Comparison of ENCODE assay signal across 8 cellular contexts in the genomic region with DNA sequence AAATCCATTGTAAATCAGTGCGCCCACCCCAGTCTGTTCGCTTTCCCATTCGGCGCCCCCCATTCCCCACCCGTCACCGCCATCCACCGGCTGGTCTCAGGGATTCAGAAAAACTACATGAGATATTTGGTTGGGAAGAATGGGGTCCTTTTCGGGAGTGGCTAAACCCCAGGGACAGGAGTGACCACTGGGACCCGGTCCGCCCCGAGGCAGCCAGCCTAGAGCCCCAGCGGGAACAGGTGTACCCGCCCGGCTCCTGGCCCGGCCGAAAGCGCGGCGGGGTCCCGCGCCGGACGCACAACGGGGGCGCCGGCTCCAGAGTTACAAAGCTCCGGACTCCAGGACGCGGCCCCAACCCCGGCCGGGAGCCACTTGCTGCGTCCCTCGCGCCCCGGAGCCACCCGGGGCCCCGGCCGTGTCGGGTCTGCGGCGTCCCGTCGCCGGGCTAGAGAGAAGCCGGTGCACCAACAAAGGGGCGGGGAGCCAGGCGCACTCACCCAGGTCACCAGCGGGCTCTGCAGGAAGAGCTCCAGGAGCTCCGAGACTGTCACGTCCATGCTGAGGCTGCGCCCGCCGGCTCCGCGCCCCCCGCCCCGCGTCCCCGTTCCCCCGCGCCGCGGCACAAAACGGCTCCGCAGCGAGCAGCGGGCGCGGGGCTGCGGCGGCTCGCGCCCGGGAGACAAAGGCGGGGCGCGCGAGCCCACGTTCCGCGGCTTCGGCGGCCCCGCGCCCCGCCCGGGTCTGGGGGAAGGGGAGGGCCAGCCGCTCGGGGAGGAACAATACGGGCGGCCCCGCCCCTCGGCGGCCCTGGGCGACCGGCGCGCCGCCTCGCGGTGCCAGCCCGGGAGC. TPM values are rescaled to one million over a fixed set of nuclear protein-coding genes. Genes with fewer than 3 reads are reported as not detected.
DNase-seq lines count a peak whose midpoint lies in the region; ATAC-seq and TF ChIP-seq lines count a peak whose summit lies in the region.

A gene with protein sequence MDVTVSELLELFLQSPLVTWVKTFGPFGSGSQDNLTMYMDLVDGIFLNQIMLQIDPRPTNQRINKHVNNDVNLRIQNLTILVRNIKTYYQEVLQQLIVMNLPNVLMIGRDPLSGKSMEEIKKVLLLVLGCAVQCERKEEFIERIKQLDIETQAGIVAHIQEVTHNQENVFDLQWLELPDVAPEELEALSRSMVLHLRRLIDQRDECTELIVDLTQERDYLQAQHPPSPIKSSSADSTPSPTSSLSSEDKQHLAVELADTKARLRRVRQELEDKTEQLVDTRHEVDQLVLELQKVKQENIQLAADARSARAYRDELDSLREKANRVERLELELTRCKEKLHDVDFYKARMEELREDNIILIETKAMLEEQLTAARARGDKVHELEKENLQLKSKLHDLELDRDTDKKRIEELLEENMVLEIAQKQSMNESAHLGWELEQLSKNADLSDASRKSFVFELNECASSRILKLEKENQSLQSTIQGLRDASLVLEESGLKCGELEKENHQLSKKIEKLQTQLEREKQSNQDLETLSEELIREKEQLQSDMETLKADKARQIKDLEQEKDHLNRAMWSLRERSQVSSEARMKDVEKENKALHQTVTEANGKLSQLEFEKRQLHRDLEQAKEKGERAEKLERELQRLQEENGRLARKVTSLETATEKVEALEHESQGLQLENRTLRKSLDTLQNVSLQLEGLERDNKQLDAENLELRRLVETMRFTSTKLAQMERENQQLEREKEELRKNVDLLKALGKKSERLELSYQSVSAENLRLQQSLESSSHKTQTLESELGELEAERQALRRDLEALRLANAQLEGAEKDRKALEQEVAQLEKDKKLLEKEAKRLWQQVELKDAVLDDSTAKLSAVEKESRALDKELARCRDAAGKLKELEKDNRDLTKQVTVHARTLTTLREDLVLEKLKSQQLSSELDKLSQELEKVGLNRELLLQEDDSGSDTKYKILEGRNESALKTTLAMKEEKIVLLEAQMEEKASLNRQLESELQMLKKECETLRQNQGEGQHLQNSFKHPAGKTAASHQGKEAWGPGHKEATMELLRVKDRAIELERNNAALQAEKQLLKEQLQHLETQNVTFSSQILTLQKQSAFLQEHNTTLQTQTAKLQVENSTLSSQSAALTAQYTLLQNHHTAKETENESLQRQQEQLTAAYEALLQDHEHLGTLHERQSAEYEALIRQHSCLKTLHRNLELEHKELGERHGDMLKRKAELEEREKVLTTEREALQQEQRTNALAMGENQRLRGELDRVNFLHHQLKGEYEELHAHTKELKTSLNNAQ (N-terminal part only) (minus strand): TSS at position 687 of the 849 bp plus-strand sequence. CDS start 130 bp downstream, at position 557.

- peaks cover 4% of the 10 kb centered on the region for H3K36me3 ChIP-seq in endodermal cell (ENCODE audit: control insufficient read depth, insufficient read depth, low read length)
- no peaks in the 10 kb centered on the region for H3K36me3 ChIP-seq in mucosa of descending colon (ENCODE audit: low read depth)

- no peaks in the 10 kb centered on the region for H3K9me3 Mint-ChIP-seq in activated CD8-positive, alpha-beta T cell treated with anti-CD3 and anti-CD28 coated beads for 36 hours
- no peaks in the 10 kb centered on the region for H3K9me3 Mint-ChIP-seq in endodermal cell
- H3K9me3 Mint-ChIP-seq in stimulated activated effector memory CD8-positive, alpha-beta T cell treated with anti-CD3 and anti-CD28 coated beads, Interleukin-12 subunit alpha, Interleukin-12 subunit beta, amount 100 ng/mL, for 72 hours = no peaks in the 10 kb centered on the region

- DNase-seq in ACHN = peak; percentile 68
- peak; percentile 67 for DNase-seq in NCI-H460 (ENCODE audit: extremely low read depth, low read depth)
- DNase-seq in activated CD8-positive, alpha-beta T cell treated with anti-CD3 and anti-CD28 coated beads for 36 hours = peak; percentile 81
- DNase-seq in endodermal cell = peak; percentile 85
- peak; percentile 82 to 86 (median 86) for DNase-seq in mucosa of descending colon
- peak; percentile 71 to 85 for DNase-seq in stimulated activated effector memory CD8-positive, alpha-beta T cell treated with anti-CD3 and anti-CD28 coated beads, Interleukin-12 subunit alpha, Interleukin-12 subunit beta, amount 100 ng/mL, for 72 hours (ENCODE audit: low spot score in 2 of 2)

- 0% methylated on average over 12 to 102 of the region's 102 CpGs for WGBS in endodermal cell (ENCODE audit: insufficient coverage in 1 of 2, insufficient read length in 1 of 2), 2 experiments

- H3K36me3 Mint-ChIP-seq in activated CD8-positive, alpha-beta T cell treated with anti-CD3 and anti-CD28 coated beads for 36 hours (ENCODE audit: low read depth) = peaks cover 40% of the 10 kb centered on the region
- peaks cover 19% of the 10 kb centered on the region for H3K36me3 Mint-ChIP-seq in endodermal cell (ENCODE audit: low read depth)
- H3K36me3 Mint-ChIP-seq in stimulated activated effector memory CD8-positive, alpha-beta T cell treated with anti-CD3 and anti-CD28 coated beads, Interleukin-12 subunit alpha, Interleukin-12 subunit beta, amount 100 ng/mL, for 72 hours = peaks cover 54% of the 10 kb centered on the region

- ATAC-seq in GM18867 (IDR thresholded peaks at IDR 0.05; ENCODE audit: unreplicated experiment) = peak; percentile 62
- peak; percentile 37 for ATAC-seq in HG03103 (IDR thresholded peaks at IDR 0.05; ENCODE audit: low read depth, unreplicated experiment)
- peak; percentile 57 for ATAC-seq in activated CD8-positive, alpha-beta T cell treated with anti-CD3 and anti-CD28 coated beads for 36 hours
- peak; percentile 69 for ATAC-seq in mucosa of descending colon
- peak; percentile 73 for ATAC-seq in stimulated activated effector memory CD8-positive, alpha-beta T cell treated with anti-CD3 and anti-CD28 coated beads, Interleukin-12 subunit alpha, Interleukin-12 subunit beta, amount 100 ng/mL, for 72 hours

- in situ Hi-C loops in ACHN (cut with HindIII; ENCODE audit: low pct_ligation_motif_present, low pct_unique_long_range_greater_than_20kb, low sequenced_read_pairs) = no loop called here

- H3K27me3 ChIP-seq in endodermal cell (ENCODE audit: control insufficient read depth, insufficient read depth, low read length, poor library complexity, severe bottlenecking) = no peaks in the 10 kb centered on the region

- intact Hi-C loops in activated CD8-positive, alpha-beta T cell treated with anti-CD3 and anti-CD28 coated beads for 36 hours (cut with micrococcal nuclease) = loop anchor here (5.0 to 10.0 kb wide), 3 partner anchors 45 to 190 kb away; no protein-coding TSS in a partner anchor
- intact Hi-C loops in mucosa of descending colon (cut with DNase I, micrococcal nuclease) = loop anchor here (5.0 kb wide), 1 partner anchor 95 kb away; no protein-coding TSS in a partner anchor

- H3K4me3 ChIP-seq in endodermal cell (ENCODE audit: low read length) = peak within 1 kb of the TSS; percentile 89
- H3K4me3 ChIP-seq in mucosa of descending colon = peak within 1 kb of the TSS; percentile 71

- H3K4me1 Mint-ChIP-seq in activated CD8-positive, alpha-beta T cell treated with anti-CD3 and anti-CD28 coated beads for 36 hours (ENCODE audit: low read depth) = peaks cover 38% of the 10 kb centered on the region
- H3K4me1 Mint-ChIP-seq in endodermal cell = peaks cover 40% of the 10 kb centered on the region
- peaks cover 35% of the 10 kb centered on the region for H3K4me1 Mint-ChIP-seq in stimulated activated effector memory CD8-positive, alpha-beta T cell treated with anti-CD3 and anti-CD28 coated beads, Interleukin-12 subunit alpha, Interleukin-12 subunit beta, amount 100 ng/mL, for 72 hours

- TF ChIP-seq CTCF in activated CD8-positive, alpha-beta T cell treated with anti-CD3 and anti-CD28 coated beads for 36 hours (IDR thresholded peaks at IDR 0.05) = no peak
- TF ChIP-seq CTCF in endodermal cell (conservative IDR thresholded peaks at IDR 0.05) (no peak), mucosa of descending colon (IDR thresholded peaks at IDR 0.05) (no peak)

- H3K27ac Mint-ChIP-seq in activated CD8-positive, alpha-beta T cell treated with anti-CD3 and anti-CD28 coated beads for 36 hours = peak within 1 kb of the TSS; percentile 99
- H3K27ac Mint-ChIP-seq in endodermal cell = peak within 1 kb of the TSS; percentile 84
- peak within 1 kb of the TSS; percentile 88 for H3K27ac Mint-ChIP-seq in stimulated activated effector memory CD8-positive, alpha-beta T cell treated with anti-CD3 and anti-CD28 coated beads, Interleukin-12 subunit alpha, Interleukin-12 subunit beta, amount 100 ng/mL, for 72 hours

- H3K27ac ChIP-seq in endodermal cell (ENCODE audit: low read depth, low read length) = peak within 1 kb of the TSS; percentile 73

- CTCF ChIA-PET in activated CD8-positive, alpha-beta T cell treated with anti-CD3 and anti-CD28 coated beads for 36 hours (lab: Charles Lee) = interaction anchor here (0.8 to 13.8 kb wide), 10 partner anchors 13 to 118 kb away, joined by 3 to 155 read pairs (median 8); no protein-coding TSS in a partner anchor

- peak within 1 kb of the TSS; percentile 63 for H3K9ac ChIP-seq in endodermal cell (ENCODE audit: extremely low read depth, low read length, poor library complexity, severe bottlenecking)

- POLR2A ChIA-PET in activated CD8-positive, alpha-beta T cell treated with anti-CD3 and anti-CD28 coated beads for 36 hours (lab: Charles Lee) = interaction anchor here (1.0 to 14.7 kb wide), 20 partner anchors 8 to 174 kb away, joined by 3 to 214 read pairs (median 4); a partner anchor contains a TSS

- H3K4me3 Mint-ChIP-seq in activated CD8-positive, alpha-beta T cell treated with anti-CD3 and anti-CD28 coated beads for 36 hours = peak within 1 kb of the TSS; percentile 92
- H3K4me3 Mint-ChIP-seq in endodermal cell = peak within 1 kb of the TSS; percentile 89
- peak within 1 kb of the TSS; percentile 76 for H3K4me3 Mint-ChIP-seq in stimulated activated effector memory CD8-positive, alpha-beta T cell treated with anti-CD3 and anti-CD28 coated beads, Interleukin-12 subunit alpha, Interleukin-12 subunit beta, amount 100 ng/mL, for 72 hours

- H3K9me3 ChIP-seq in endodermal cell (ENCODE audit: control insufficient read depth, low read length) (no peaks in the 10 kb centered on the region), mucosa of descending colon (no peaks in the 10 kb centered on the region)

- peaks cover 9% of the 10 kb centered on the region for H3K4me1 ChIP-seq in endodermal cell (ENCODE audit: control insufficient read depth, insufficient read depth, low read length)
- peaks cover 30% of the 10 kb centered on the region for H3K4me1 ChIP-seq in mucosa of descending colon (ENCODE audit: low read depth)

- H3K27me3 Mint-ChIP-seq in activated CD8-positive, alpha-beta T cell treated with anti-CD3 and anti-CD28 coated beads for 36 hours = no peaks in the 10 kb centered on the region
- H3K27me3 Mint-ChIP-seq in endodermal cell (ENCODE audit: insufficient read depth) = no peaks in the 10 kb centered on the region

RNA-seq across cellular contexts. Expression of the gene that starts here (rescaled TPM):
- total RNA-seq in NCI-H460 (2014; rRNA removed; shearing (Covaris generic)) = 8.5 and 14.7 TPM in 2 replicates
- 10.8 and 19.8 TPM in 2 replicates for polyA plus RNA-seq in NCI-H460 (2014; cell fraction: nucleus; rRNA removed)
- total RNA-seq in activated CD8-positive, alpha-beta T cell treated with anti-CD3 and anti-CD28 coated beads for 36 hours = 10 to 100 TPM; 83.6 to 87.8 TPM
- total RNA-seq in endodermal cell (10 to 100 TPM; 50.0 to 50.5 TPM), mucosa of descending colon (10 to 100 TPM; 30.1 to 62.1 (median 56.6) TPM)
- polyA plus RNA-seq in endodermal cell (2013, experiment 1 of 2) = 26.5 TPM
- polyA plus RNA-seq in endodermal cell (2013, experiment 2 of 2) = 22.2 TPM

Comparison
In these comparisons a context has a peak if more than half of its experiments do, and no peak if none do; other contexts are left out.
1. Peak in every context shown above with its lines: DNase-seq, ATAC-seq, H3K4me3 ChIP-seq and H3K27ac ChIP-seq.